ENCODE assay signal across 10 cellular contexts in genomic region chr11:36391062-36391461, GRCh38.
DNase-seq lines count a peak whose midpoint lies in the region; ATAC-seq and TF ChIP-seq lines count a peak whose summit lies in the region.
"Had no signal": no experiment of that assay in that cellular context is flagged by ENCODE, and none has a peak within 500 bp of the region (broad histone marks: within the 10 kb centered on the region; RNA-seq: fewer than 3 reads in every experiment).

No MANE protein-coding gene starts in this region.

- H3K9me3 Mint-ChIP-seq in glutamatergic neuron (ENCODE audit: unreplicated experiment) = peaks cover 7% of the 10 kb centered on the region

- H3K4me1 ChIP-seq in uterus = no peaks in the 10 kb centered on the region
- H3K4me1 ChIP-seq in effector memory CD4-positive, alpha-beta T cell (ENCODE audit: control insufficient read depth, insufficient read depth, low read length, poor library complexity, severe bottlenecking) = peaks cover 8% of the 10 kb centered on the region

- H3K4me3 ChIP-seq in uterus = no peak overlapping the region
- no peak overlapping the region for H3K4me3 ChIP-seq in effector memory CD4-positive, alpha-beta T cell (ENCODE audit: insufficient read depth, low read depth, low read length, poor library complexity, severe bottlenecking)

- no peaks in the 10 kb centered on the region for H3K27me3 Mint-ChIP-seq in glutamatergic neuron (ENCODE audit: unreplicated experiment)

- H3K36me3 Mint-ChIP-seq in glutamatergic neuron (ENCODE audit: unreplicated experiment) = peaks cover 6% of the 10 kb centered on the region

- H3K9me3 ChIP-seq in uterus = no peaks in the 10 kb centered on the region
- no peaks in the 10 kb centered on the region for H3K9me3 ChIP-seq in effector memory CD4-positive, alpha-beta T cell (ENCODE audit: control insufficient read depth, low read length)

- no peaks in the 10 kb centered on the region for H3K36me3 ChIP-seq in uterus
- no peaks in the 10 kb centered on the region for H3K36me3 ChIP-seq in effector memory CD4-positive, alpha-beta T cell (ENCODE audit: control insufficient read depth, insufficient read depth, low read length)

- ATAC-seq in left colon = peak; percentile 32

- no peaks in the 10 kb centered on the region for H3K27me3 ChIP-seq in uterus
- H3K27me3 ChIP-seq in effector memory CD4-positive, alpha-beta T cell (replicated peaks; ENCODE audit: control insufficient read depth, insufficient read depth, low read length, poor library complexity, severe bottlenecking) = no peaks in the 10 kb centered on the region

- no peak overlapping the region for H3K27ac Mint-ChIP-seq in glutamatergic neuron (ENCODE audit: unreplicated experiment)

- no peak for TF ChIP-seq CTCF in uterus (IDR thresholded peaks at IDR 0.05)
- TF ChIP-seq CTCF in glutamatergic neuron (IDR thresholded peaks at IDR 0.05; ENCODE audit: partially characterized antibody, unreplicated experiment) = no peak

- intact Hi-C loops in left colon (cut with DNase I, micrococcal nuclease) = no loop called here
- intact Hi-C loops in uterus (cut with DNase I; ENCODE audit: low total_unique reads) = no loop called here

- no peaks in the 10 kb centered on the region for H3K4me1 Mint-ChIP-seq in glutamatergic neuron (ENCODE audit: low read depth, unreplicated experiment)

- H3K4me3 Mint-ChIP-seq in glutamatergic neuron (ENCODE audit: unreplicated experiment) = no peak overlapping the region

- no peak for TF ChIP-seq POLR2A in uterus (IDR thresholded peaks at IDR 0.05)

- H3K27ac ChIP-seq in uterus = no peak overlapping the region
- H3K27ac ChIP-seq in effector memory CD4-positive, alpha-beta T cell (ENCODE audit: insufficient read depth, low read length, poor library complexity, severe bottlenecking) = no peak overlapping the region
- H3K27ac ChIP-seq: C4-2B had no signal

- DNase-seq in stimulated activated CD4-positive, alpha-beta T cell treated with anti-CD3 and anti-CD28 coated beads, Interleukin-4, amount 100 ng/mL, for 24 hours = peak; percentile 26
- no peak for DNase-seq in stimulated activated CD4-positive, alpha-beta T cell treated with anti-CD3 and anti-CD28 coated beads, Interleukin-4, amount 100 ng/mL, for 4 hours
- peak; percentile 50 for DNase-seq in UCSD-AML1 (lab: John Stamatoyannopoulos, UW; ENCODE audit: unreplicated experiment)
- no peak for DNase-seq in left colon
- DNase-seq in uterus = no peak
- no peak for DNase-seq in effector memory CD4-positive, alpha-beta T cell
- DNase-seq in NCI-H524 treated with DMSO at 0.1 percent for 48 hours (lab: John Stamatoyannopoulos, UW) = no peak
- DNase-seq in glutamatergic neuron = no peak
- DNase-seq: GOT3 had no signal

Comparison
In these comparisons a context has a peak if more than half of its experiments do, and no peak if none do; other contexts are left out.
1. DNase-seq: peak in stimulated activated CD4-positive, alpha-beta T cell treated with anti-CD3 and anti-CD28 coated beads, Interleukin-4, amount 100 ng/mL, for 24 hours (single experiment) and UCSD-AML1 (single experiment); none in stimulated activated CD4-positive, alpha-beta T cell treated with anti-CD3 and anti-CD28 coated beads, Interleukin-4, amount 100 ng/mL, for 4 hours (0 of 2), left colon (0 of 2), uterus (0 of 2), effector memory CD4-positive, alpha-beta T cell (0 of 3), NCI-H524 treated with DMSO at 0.1 percent for 48 hours (single experiment) and glutamatergic neuron (single experiment).